In genomic region chr12:94248582-94248981, GRCh38 we compare ENCODE assay signal across 25 cellular contexts.
"Had no signal": no experiment of that assay in that cellular context is flagged by ENCODE, and none has a peak within 500 bp of the region (broad histone marks: within the 10 kb centered on the region; RNA-seq: fewer than 3 reads in every experiment).

No MANE protein-coding gene starts in this region.

- H3K4me3 ChIP-seq: neural progenitor cell, pancreas, prostate gland, right lobe of liver, sigmoid colon, suprapubic skin, testis, tibial artery, transverse colon, upper lobe of right lung, uterus had no signal

- ATAC-seq: naive thymus-derived CD4-positive, alpha-beta T cell; natural killer cell; pancreas; right cardiac atrium; right lobe of liver; stimulated activated effector memory CD8-positive, alpha-beta T cell treated with anti-CD3 and anti-CD28 coated beads, Interleukin-12 subunit alpha, Interleukin-12 subunit beta, amount 100 ng/mL, for 72 hours; stimulated activated naive CD8-positive, alpha-beta T cell treated with anti-CD3 and anti-CD28 coated beads, Interleukin-15, amount 100 ng/mL, for 72 hours; stimulated activated naive CD8-positive, alpha-beta T cell treated with anti-CD3 and anti-CD28 coated beads, Interleukin-15, Interleukin-2, amounts not matched to agents 100 U/mL and 50 U/mL, for 24 hours; upper lobe of right lung had no signal

- H3K9ac ChIP-seq: neural progenitor cell had no signal

- H3K27me3 ChIP-seq: neural progenitor cell, pancreas, right lobe of liver, sigmoid colon, suprapubic skin, testis, tibial artery, transverse colon, upper lobe of right lung, uterus had no signal

- H2AFZ ChIP-seq: neural progenitor cell had no signal

- H3K4me1 ChIP-seq: pancreas, prostate gland, right lobe of liver, sigmoid colon, suprapubic skin, testis, tibial artery, transverse colon, upper lobe of right lung, uterus had no signal

- FAIRE-seq: pancreas, small intestine had no signal

- H3K27ac ChIP-seq: pancreas, prostate gland, right lobe of liver, sigmoid colon, suprapubic skin, testis, tibial artery, transverse colon, upper lobe of right lung, uterus had no signal

- DNase-seq: naive thymus-derived CD4-positive, alpha-beta T cell; natural killer cell; nucleus accumbens; pancreas; right cardiac atrium; right lobe of liver; sigmoid colon; small intestine; stimulated activated CD4-positive, alpha-beta T cell treated with anti-CD3 and anti-CD28 coated beads, Interleukin-15, amount 100 ng/mL, for 24 hours; stimulated activated CD4-positive, alpha-beta T cell treated with anti-CD3 and anti-CD28 coated beads, Interleukin-2, amount 100 ng/mL, for 24 hours; stimulated activated CD4-positive, alpha-beta T cell treated with anti-CD3 and anti-CD28 coated beads, Interleukin-2, amount 100 ng/mL, for 48 hours; stimulated activated CD4-positive, alpha-beta T cell treated with anti-CD3 and anti-CD28 coated beads, Interleukin-4, amount 100 ng/mL, for 24 hours; stimulated activated naive CD4-positive, alpha-beta T cell; stimulated activated naive CD8-positive, alpha-beta T cell treated with anti-CD3 and anti-CD28 coated beads, Interleukin-15, amount 100 ng/mL, for 72 hours; stimulated activated naive CD8-positive, alpha-beta T cell treated with anti-CD3 and anti-CD28 coated beads, Interleukin-15, Interleukin-2, amounts not matched to agents 100 U/mL and 50 U/mL, for 24 hours; substantia nigra; testis; tibial artery; transverse colon; upper lobe of right lung; uterus had no signal

- H3K9me3 ChIP-seq: pancreas, prostate gland, right lobe of liver, sigmoid colon, suprapubic skin, testis, tibial artery, transverse colon, upper lobe of right lung, uterus had no signal

- H3K36me3 ChIP-seq: neural progenitor cell, pancreas, prostate gland, right lobe of liver, sigmoid colon, suprapubic skin, tibial artery, transverse colon, uterus had no signal
